ENCODE assay signal across 19 cellular contexts in genomic region chr9:70362952-70363351, GRCh38. TPM values are rescaled to one million over a fixed set of nuclear protein-coding genes. Genes with fewer than 3 reads are reported as not detected.
DNase-seq lines count a peak whose midpoint lies in the region; TF ChIP-seq lines count a peak whose summit lies in the region.
"Had no signal": no experiment of that assay in that cellular context is flagged by ENCODE, and none has a peak within 500 bp of the region (broad histone marks: within the 10 kb centered on the region; RNA-seq: fewer than 3 reads in every experiment).

No MANE protein-coding gene starts in this region.

- DNase-seq in NOMO-1 (lab: John Stamatoyannopoulos, UW; ENCODE audit: unreplicated experiment in 2 of 2) (peak; percentile 1 to 2), NOMO-1 treated with dmso at 0.1 percent for 144 hours (lab: John Stamatoyannopoulos, UW; ENCODE audit: unreplicated experiment) (no peak), NOMO-1 treated with DMSO at 0.1 percent for 48 hours (lab: John Stamatoyannopoulos, UW; ENCODE audit: unreplicated experiment) (peak; percentile 9), epithelial cell of esophagus (ENCODE audit: low read depth) (peak; percentile 61), renal cortical epithelial cell (ENCODE audit: low read depth) (peak; percentile 53), NCI-H774 (lab: John Stamatoyannopoulos, UW) (no peak), NCI-H748 (lab: John Stamatoyannopoulos, UW; ENCODE audit: unreplicated experiment) (no peak), inferior parietal cortex (ENCODE audit: extremely low spot score) (no peak)
- DNase-seq: activated CD4-positive, alpha-beta T cell treated with anti-CD3 and anti-CD28 coated beads, Interleukin-2, amount 50 U/mL, for 1 hour; CD8-positive, alpha-beta T cell; erythroblast; left cardiac atrium; NCI-H187 treated with DMSO at 0.1 percent for 48 hours; stimulated activated CD8-positive, alpha-beta memory T cell treated with anti-CD3 and anti-CD28 coated beads, Interleukin-4, amount 100 ng/mL, for 48 hours; T-helper 2 cell; trophoblast cell; WERI-Rb-1 had no signal

- no peak for TF ChIP-seq CTCF in epithelial cell of esophagus (IDR thresholded peaks at IDR 0.05; ENCODE audit: insufficient read depth, low read depth, low read length, missing control alignments)

- H3K4me3 ChIP-seq in epithelial cell of esophagus (ENCODE audit: low read length), result no peak overlapping the region
- H3K4me3 ChIP-seq: GM12878, SJSA1 had no signal

RNA-seq across cellular contexts. Expression of gene KLF9, which starts 51.5 kb away (rescaled TPM):
- total RNA-seq in renal cortical epithelial cell, result 20.7 and 30.9 TPM in 2 replicates

Comparison
In these comparisons a context has a peak if more than half of its experiments do, and no peak if none do; other contexts are left out.
1. DNase-seq: peak in NOMO-1 (2 of 2), NOMO-1 treated with DMSO at 0.1 percent for 48 hours (single experiment), epithelial cell of esophagus (single experiment) and renal cortical epithelial cell (single experiment); none in NOMO-1 treated with dmso at 0.1 percent for 144 hours (single experiment), NCI-H774 (single experiment), NCI-H748 (single experiment) and inferior parietal cortex (single experiment).